In the genomic region with DNA sequence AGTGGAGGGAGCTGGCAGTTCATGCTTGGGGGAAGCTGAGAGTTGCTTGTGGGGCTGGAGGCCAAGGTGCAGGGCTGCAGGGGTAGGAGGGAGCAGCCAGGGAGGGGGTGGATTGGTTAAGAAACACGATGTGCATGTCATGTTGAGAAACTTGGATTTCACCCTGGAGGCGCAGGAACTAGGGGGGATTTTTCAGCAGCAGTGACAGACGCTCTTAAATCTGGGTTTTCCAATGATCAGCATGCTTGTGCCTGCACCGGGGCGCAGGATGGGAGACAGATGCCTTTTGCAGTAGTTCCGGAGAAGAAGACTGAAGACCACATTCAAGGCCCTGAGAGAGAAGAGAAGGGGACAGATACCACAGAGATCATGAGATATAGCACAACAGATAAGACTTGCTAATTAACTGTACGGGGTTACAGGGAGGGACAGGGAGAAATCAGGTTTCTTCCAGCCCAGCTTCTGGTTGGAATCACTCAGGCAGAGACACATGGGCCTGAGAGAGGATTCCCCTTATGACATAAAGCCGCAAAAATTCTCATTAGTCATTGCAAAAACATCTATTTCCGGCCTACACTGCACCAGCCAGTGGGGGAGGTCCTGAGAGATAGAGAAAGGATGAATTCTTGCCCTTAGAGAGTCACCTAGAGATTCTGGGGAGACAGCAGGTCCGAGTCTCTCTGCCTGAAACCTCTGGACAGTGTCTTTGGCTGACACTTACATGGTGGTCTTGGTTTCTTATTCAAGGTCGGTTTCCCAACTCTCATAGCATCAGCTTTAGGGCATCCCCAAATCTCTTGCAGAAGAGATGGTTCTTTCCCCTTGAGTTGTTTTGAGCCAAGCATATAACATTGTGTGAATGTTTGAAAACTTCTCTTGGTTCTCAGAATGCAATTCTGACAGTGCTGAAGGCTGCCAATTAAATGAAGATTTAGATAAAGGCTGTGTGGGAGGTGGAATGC, we compare ENCODE assay signal across 8 cellular contexts. TPM values are rescaled to one million over a fixed set of nuclear protein-coding genes. Genes with fewer than 3 reads are reported as not detected.
A peak's percentile ranks its signal among the peaks of the same experiment; 100 is the strongest.
DNase-seq lines count a peak whose midpoint lies in the region; ATAC-seq lines count a peak whose summit lies in the region.

No MANE protein-coding gene starts in this region.

- DNase-seq in AG08395 (ENCODE audit: low spot score) (peak; percentile 91), T-helper 22 cell (ENCODE audit: low read depth) (peak; percentile 68), trophoblast cell (peak in 1 of 2 donors; percentile 39), RPMI8226 (no peak), NOMO-1 (lab: John Stamatoyannopoulos, UW; ENCODE audit: unreplicated experiment in 2 of 2) (no peak)
- DNase-seq in effector CD4-positive, alpha-beta T cell: peak; percentile 41

- ATAC-seq in GM19328 (IDR thresholded peaks at IDR 0.05; ENCODE audit: unreplicated experiment) (peak; percentile 58), HG03378 (IDR thresholded peaks at IDR 0.05; ENCODE audit: unreplicated experiment) (peak; percentile 83)

- no CpG with 5 or more reads among the region's 11 CpGs for WGBS in trophoblast cell (ENCODE audit: extremely low coverage, insufficient coverage, insufficient read length)

- no peak overlapping the region for H2AK5ac ChIP-seq in trophoblast cell (ENCODE audit: low read length)

- peaks cover 15% of the 10 kb centered on the region for H3K79me1 ChIP-seq in trophoblast cell (ENCODE audit: low read length)

- H3K4me3 ChIP-seq in trophoblast cell (ENCODE audit: low read depth, low read length): no peak overlapping the region

- H3K27me3 ChIP-seq in trophoblast cell (ENCODE audit: insufficient read depth, low read length): no peaks in the 10 kb centered on the region

- peak overlapping the region; percentile 58 for H2BK5ac ChIP-seq in trophoblast cell (ENCODE audit: low read depth, low read length, poor library complexity)

- H3K36me3 ChIP-seq in trophoblast cell (ENCODE audit: control insufficient read depth in 1 of 2, insufficient read depth in 2 of 2, low read length in 2 of 2): no peaks in the 10 kb centered on the region

- no peaks in the 10 kb centered on the region for H3K79me2 ChIP-seq in trophoblast cell (ENCODE audit: control insufficient read depth, insufficient read depth, low read length, poor library complexity)

- H3K18ac ChIP-seq in trophoblast cell (ENCODE audit: low read length): peak overlapping the region; percentile 5

- peak overlapping the region; percentile 28 for H4K91ac ChIP-seq in trophoblast cell (ENCODE audit: low read depth, low read length)

- H3K14ac ChIP-seq in trophoblast cell (ENCODE audit: low read length): no peak overlapping the region

- no peak overlapping the region for H3K9ac ChIP-seq in trophoblast cell (ENCODE audit: low read length)

- peak overlapping the region; percentile 18 for H2BK120ac ChIP-seq in trophoblast cell (ENCODE audit: insufficient read depth, low read length, poor library complexity)

- H3K4me1 ChIP-seq in trophoblast cell (ENCODE audit: control insufficient read depth in 1 of 2, insufficient read depth in 2 of 2, low read length in 2 of 2): peaks cover 16 to 21% of the 10 kb centered on the region in 2 experiments

- H3K4me2 ChIP-seq in trophoblast cell (ENCODE audit: low read length): peak overlapping the region; percentile 50

- no peak overlapping the region for H4K8ac ChIP-seq in trophoblast cell (ENCODE audit: low read depth, low read length)

- no peak overlapping the region for H3K23ac ChIP-seq in trophoblast cell (ENCODE audit: low read length)

- H4K12ac ChIP-seq in trophoblast cell (ENCODE audit: low read depth, low read length): no peak overlapping the region

- peak overlapping the region; percentile 89 for H3K27ac ChIP-seq in trophoblast cell (ENCODE audit: low read depth, low read length)

- H2AFZ ChIP-seq in trophoblast cell (ENCODE audit: insufficient read depth, low read length, poor library complexity): no peak overlapping the region

- H2BK12ac ChIP-seq in trophoblast cell (ENCODE audit: low read length): peak overlapping the region; percentile 3

- H3K4ac ChIP-seq in trophoblast cell (ENCODE audit: low read depth, low read length): no peak overlapping the region

- no peaks in the 10 kb centered on the region for H3K9me3 ChIP-seq in trophoblast cell (ENCODE audit: insufficient read depth, low read depth, low read length)

RNA-seq across cellular contexts. Expression of a gene that starts 27.1 kb away (rescaled TPM):
- 11.5 and 11.7 TPM in 2 replicates for polyA plus RNA-seq in trophoblast cell (2013)

Comparison
In these comparisons a context has a peak if more than half of its experiments do, and no peak if none do; other contexts are left out.
1. DNase-seq: peak in AG08395 (single experiment), T-helper 22 cell (single experiment) and effector CD4-positive, alpha-beta T cell (single experiment); none in RPMI8226 (single experiment) and NOMO-1 (0 of 2).